ENCODE assay signal across 12 cellular contexts in genomic region chr14:20623798-20624197, GRCh38. TPM values are rescaled to one million over a fixed set of nuclear protein-coding genes. Genes with fewer than 3 reads are reported as not detected.
DNase-seq lines count a peak whose midpoint lies in the region; ATAC-seq and TF ChIP-seq lines count a peak whose summit lies in the region.
"Had no signal": no experiment of that assay in that cellular context is flagged by ENCODE, and none has a peak within 500 bp of the region (broad histone marks: within the 10 kb centered on the region; RNA-seq: fewer than 3 reads in every experiment).

No MANE protein-coding gene starts in this region.

- TF ChIP-seq CTCF in GM12864 (IDR thresholded peaks at IDR 0.05; ENCODE audit: low read depth, low read length, missing control alignments), result no peak

- H3K4me1 Mint-ChIP-seq in IgD-negative memory B cell, result peaks cover 32 to 51% (median 45%) of the 10 kb centered on the region in 3 donors
- peaks cover 39 to 46% of the 10 kb centered on the region in 2 donors for H3K4me1 Mint-ChIP-seq in natural killer cell treated with Interleukin-12 subunit alpha and Interleukin-12 subunit beta and Interleukin-15 and Interleukin-18, amount 100 ng/mL, for 72 hours (ENCODE audit: low read depth in 2 of 2)

- H3K9me3 Mint-ChIP-seq in IgD-negative memory B cell, result peaks cover 0 to 2% (median 0%) of the 10 kb centered on the region in 3 donors
- no peaks in the 10 kb centered on the region for H3K9me3 Mint-ChIP-seq in natural killer cell treated with Interleukin-12 subunit alpha and Interleukin-12 subunit beta and Interleukin-15 and Interleukin-18, amount 100 ng/mL, for 72 hours

- peak overlapping the region; percentile 78 to 92 (median 91) for H3K4me3 Mint-ChIP-seq in IgD-negative memory B cell
- H3K4me3 Mint-ChIP-seq in natural killer cell treated with Interleukin-12 subunit alpha and Interleukin-12 subunit beta and Interleukin-15 and Interleukin-18, amount 100 ng/mL, for 72 hours, result peak overlapping the region; percentile 77

- DNase-seq in GM12864 (ENCODE audit: low read depth) (no peak), globus pallidus (ENCODE audit: low spot score) (no peak), COLO829 (ENCODE audit: low spot score) (no peak)
- peak; percentile 52 to 54 for DNase-seq in activated T-cell treated with anti-CD3 and anti-CD28 coated beads, Interleukin-2, amount 50 U/mL, for 48 hours
- DNase-seq in natural killer cell treated with Interleukin-12 subunit alpha and Interleukin-12 subunit beta and Interleukin-15 and Interleukin-18, amount 100 ng/mL, for 72 hours (ENCODE audit: low spot score), result no peak
- DNase-seq: NCI-H1105, Peyer's patch had no signal

- no peak for ATAC-seq in natural killer cell treated with Interleukin-12 subunit alpha and Interleukin-12 subunit beta and Interleukin-15 and Interleukin-18, amount 100 ng/mL, for 72 hours
- no peak for ATAC-seq in HG02885 (IDR thresholded peaks at IDR 0.05; ENCODE audit: poor library complexity, unreplicated experiment)

- no peaks in the 10 kb centered on the region for H3K36me3 Mint-ChIP-seq in IgD-negative memory B cell
- H3K36me3 Mint-ChIP-seq in natural killer cell treated with Interleukin-12 subunit alpha and Interleukin-12 subunit beta and Interleukin-15 and Interleukin-18, amount 100 ng/mL, for 72 hours, result no peaks in the 10 kb centered on the region

- peaks cover 26% of the 10 kb centered on the region for H3K27me3 Mint-ChIP-seq in IgD-negative memory B cell
- peaks cover 24 to 48% of the 10 kb centered on the region in 2 donors for H3K27me3 Mint-ChIP-seq in natural killer cell treated with Interleukin-12 subunit alpha and Interleukin-12 subunit beta and Interleukin-15 and Interleukin-18, amount 100 ng/mL, for 72 hours

- peak overlapping the region; percentile 78 to 99 (median 96) for H3K27ac Mint-ChIP-seq in IgD-negative memory B cell
- peak overlapping the region in 1 of 2 donors; percentile 88 for H3K27ac Mint-ChIP-seq in natural killer cell treated with Interleukin-12 subunit alpha and Interleukin-12 subunit beta and Interleukin-15 and Interleukin-18, amount 100 ng/mL, for 72 hours

- peak overlapping the region; percentile 51; the same call in 1 of the 2 replicates for H3K4me3 ChIP-seq in GM12864 (ENCODE audit: low read depth, low read length)

RNA-seq across cellular contexts. Expression of gene OR6S1, which starts 17.7 kb away (rescaled TPM):
- not detected for polyA plus RNA-seq in IgD-negative memory B cell
- not detected for total RNA-seq in natural killer cell treated with Interleukin-12 subunit alpha and Interleukin-12 subunit beta and Interleukin-15 and Interleukin-18, amount 100 ng/mL, for 72 hours
- total RNA-seq: ascending aorta, myocyte, Peyer's patch, subcutaneous adipose tissue had no signal

RNA-seq across cellular contexts. Expression of gene RNASE12, which starts 32.6 kb away (rescaled TPM):
- polyA plus RNA-seq in IgD-negative memory B cell, result not detected
- not detected for total RNA-seq in natural killer cell treated with Interleukin-12 subunit alpha and Interleukin-12 subunit beta and Interleukin-15 and Interleukin-18, amount 100 ng/mL, for 72 hours
- total RNA-seq: ascending aorta, myocyte, Peyer's patch, subcutaneous adipose tissue had no signal

RNA-seq across cellular contexts. Expression of gene RNASE11, which starts 36.0 kb away (rescaled TPM):
- not detected for polyA plus RNA-seq in IgD-negative memory B cell
- not detected for total RNA-seq in natural killer cell treated with Interleukin-12 subunit alpha and Interleukin-12 subunit beta and Interleukin-15 and Interleukin-18, amount 100 ng/mL, for 72 hours
- total RNA-seq: ascending aorta, myocyte, Peyer's patch, subcutaneous adipose tissue had no signal

Comparison
In these comparisons a context has a peak if more than half of its experiments do, and no peak if none do; other contexts are left out.
1. DNase-seq: peak in activated T-cell treated with anti-CD3 and anti-CD28 coated beads, Interleukin-2, amount 50 U/mL, for 48 hours (2 of 2); none in GM12864 (single experiment), natural killer cell treated with Interleukin-12 subunit alpha and Interleukin-12 subunit beta and Interleukin-15 and Interleukin-18, amount 100 ng/mL, for 72 hours (single experiment), globus pallidus (single experiment) and COLO829 (single experiment).